Comparison of ENCODE assay signal across 15 cellular contexts in genomic region chr13:109144693-109145437, GRCh38.
DNase-seq lines count a peak whose midpoint lies in the region; ATAC-seq and TF ChIP-seq lines count a peak whose summit lies in the region.
"Had no signal": no experiment of that assay in that cellular context is flagged by ENCODE, and none has a peak within 500 bp of the region (broad histone marks: within the 10 kb centered on the region; RNA-seq: fewer than 3 reads in every experiment).

No MANE protein-coding gene starts in this region.

- ATAC-seq in GM19372 (IDR thresholded peaks at IDR 0.05; ENCODE audit: low read depth, unreplicated experiment) (peak; percentile 17), HG02981 (IDR thresholded peaks at IDR 0.05; ENCODE audit: unreplicated experiment) (peak; percentile 10), RWPE2 (ENCODE audit: low read depth) (no peak), left lobe of liver (peak; percentile 12), right lobe of liver (no peak), GM18867 (IDR thresholded peaks at IDR 0.05; ENCODE audit: unreplicated experiment) (no peak)

- H4K91ac ChIP-seq in trophoblast cell (ENCODE audit: low read depth, low read length), result no peak overlapping the region

- H2BK5ac ChIP-seq in trophoblast cell (ENCODE audit: low read depth, low read length, poor library complexity), result no peak overlapping the region

- no peaks in the 10 kb centered on the region for H3K9me3 ChIP-seq in RWPE2 (ENCODE audit: severe bottlenecking)
- peaks cover 7% of the 10 kb centered on the region for H3K9me3 ChIP-seq in trophoblast cell (ENCODE audit: insufficient read depth, low read depth, low read length)
- H3K9me3 ChIP-seq in right lobe of liver, result no peaks in the 10 kb centered on the region
- H3K9me3 ChIP-seq: transverse colon had no signal

- no peak overlapping the region for H4K8ac ChIP-seq in trophoblast cell (ENCODE audit: low read depth, low read length)

- H3K4me2 ChIP-seq in trophoblast cell (ENCODE audit: low read length), result no peak overlapping the region

- H3K9ac ChIP-seq in trophoblast cell (ENCODE audit: low read length), result no peak overlapping the region

- H3K79me2 ChIP-seq in trophoblast cell (ENCODE audit: control insufficient read depth, insufficient read depth, low read length, poor library complexity), result no peaks in the 10 kb centered on the region

- H3K4me3 ChIP-seq in RWPE2 (ENCODE audit: severe bottlenecking) (no peak overlapping the region), trophoblast cell (ENCODE audit: low read depth, low read length) (no peak overlapping the region), right lobe of liver (no peak overlapping the region)
- H3K4me3 ChIP-seq: K562, lung, PC-9, transverse colon had no signal

- no peak overlapping the region for H2AFZ ChIP-seq in trophoblast cell (ENCODE audit: insufficient read depth, low read length, poor library complexity)
- H2AFZ ChIP-seq: PC-9 had no signal

- DNase-seq in RWPE2 (ENCODE audit: low spot score), result no peak
- DNase-seq in left lobe of liver (ENCODE audit: low spot score), result no peak
- no peak for DNase-seq in trophoblast cell
- no peak for DNase-seq in effector CD8-positive, alpha-beta T cell (lab: John Stamatoyannopoulos, UW)
- no peak for DNase-seq in right lobe of liver
- DNase-seq: activated gamma-delta T cell treated with Interleukin-2 at 50 U/mL for 16 hours; stimulated activated CD8-positive, alpha-beta memory T cell treated with anti-CD3 and anti-CD28 coated beads, Interleukin-4, amount 100 ng/mL, for 48 hours had no signal

- no peak for TF ChIP-seq POLR2A in right lobe of liver (IDR thresholded peaks at IDR 0.05)

- H3K27ac ChIP-seq in RWPE2 (ENCODE audit: poor library complexity, severe bottlenecking) (peak overlapping the region; percentile 100), trophoblast cell (ENCODE audit: low read depth, low read length) (no peak overlapping the region), right lobe of liver (no peak overlapping the region)
- H3K27ac ChIP-seq: PC-9, transverse colon, WERI-Rb-1 had no signal

- H3K18ac ChIP-seq in trophoblast cell (ENCODE audit: low read length), result no peak overlapping the region

- H3K4me1 ChIP-seq in RWPE2 (ENCODE audit: insufficient read depth, poor library complexity, severe bottlenecking), result peaks cover 28% of the 10 kb centered on the region
- peaks cover 0 to 6% of the 10 kb centered on the region in 2 experiments for H3K4me1 ChIP-seq in trophoblast cell (ENCODE audit: control insufficient read depth in 1 of 2, insufficient read depth in 2 of 2, low read length in 2 of 2)
- no peaks in the 10 kb centered on the region for H3K4me1 ChIP-seq in right lobe of liver

- no peak overlapping the region for H3K14ac ChIP-seq in trophoblast cell (ENCODE audit: low read length)

- WGBS in trophoblast cell (ENCODE audit: extremely low coverage, insufficient coverage, insufficient read length), result no CpG with 5 or more reads among the region's 5 CpGs
- WGBS in right lobe of liver (ENCODE audit: insufficient coverage, low coverage, low lambda C conversion rate, missing lambda C conversion rate), result 59% methylated on average over 5 of the region's 5 CpGs

- H3K79me1 ChIP-seq in trophoblast cell (ENCODE audit: low read length), result no peaks in the 10 kb centered on the region

- no peaks in the 10 kb centered on the region for H3K27me3 ChIP-seq in RWPE2 (ENCODE audit: insufficient read depth, poor library complexity, severe bottlenecking)
- H3K27me3 ChIP-seq in trophoblast cell (ENCODE audit: insufficient read depth, low read length), result no peaks in the 10 kb centered on the region
- no peaks in the 10 kb centered on the region for H3K27me3 ChIP-seq in right lobe of liver

- H3K4ac ChIP-seq in trophoblast cell (ENCODE audit: low read depth, low read length), result no peak overlapping the region

- H2BK120ac ChIP-seq in trophoblast cell (ENCODE audit: insufficient read depth, low read length, poor library complexity), result no peak overlapping the region

- H2AK5ac ChIP-seq in trophoblast cell (ENCODE audit: low read length), result no peak overlapping the region

- H2BK12ac ChIP-seq in trophoblast cell (ENCODE audit: low read length), result no peak overlapping the region

- H3K36me3 ChIP-seq in RWPE2 (ENCODE audit: low read depth) (no peaks in the 10 kb centered on the region), trophoblast cell (ENCODE audit: control insufficient read depth in 1 of 2, insufficient read depth in 2 of 2, low read length in 2 of 2) (no peaks in the 10 kb centered on the region), right lobe of liver (no peaks in the 10 kb centered on the region)
- H3K36me3 ChIP-seq: transverse colon, WERI-Rb-1 had no signal

- no peak for TF ChIP-seq CTCF in RWPE2 (IDR thresholded peaks at IDR 0.05; ENCODE audit: poor library complexity, severe bottlenecking)
- TF ChIP-seq CTCF in right lobe of liver (IDR thresholded peaks at IDR 0.05), result no peak

- H4K12ac ChIP-seq in trophoblast cell (ENCODE audit: low read depth, low read length), result no peak overlapping the region

- intact Hi-C loops in right lobe of liver (cut with DNase I), result loop anchor here (10.0 kb wide), 2 partner anchors 180 to 640 kb away; partner anchors contain the start of gene IRS2 (in 2 of the 2)

- no peak overlapping the region for H3K23ac ChIP-seq in trophoblast cell (ENCODE audit: low read length)

Comparison
In these comparisons a context has a peak if more than half of its experiments do, and no peak if none do; other contexts are left out.
1. ATAC-seq: peak in GM19372 (single experiment), HG02981 (single experiment) and left lobe of liver (single experiment); none in RWPE2 (single experiment), right lobe of liver (0 of 4) and GM18867 (single experiment).